ENCODE assay signal across 1 cellular context in the genomic region with DNA sequence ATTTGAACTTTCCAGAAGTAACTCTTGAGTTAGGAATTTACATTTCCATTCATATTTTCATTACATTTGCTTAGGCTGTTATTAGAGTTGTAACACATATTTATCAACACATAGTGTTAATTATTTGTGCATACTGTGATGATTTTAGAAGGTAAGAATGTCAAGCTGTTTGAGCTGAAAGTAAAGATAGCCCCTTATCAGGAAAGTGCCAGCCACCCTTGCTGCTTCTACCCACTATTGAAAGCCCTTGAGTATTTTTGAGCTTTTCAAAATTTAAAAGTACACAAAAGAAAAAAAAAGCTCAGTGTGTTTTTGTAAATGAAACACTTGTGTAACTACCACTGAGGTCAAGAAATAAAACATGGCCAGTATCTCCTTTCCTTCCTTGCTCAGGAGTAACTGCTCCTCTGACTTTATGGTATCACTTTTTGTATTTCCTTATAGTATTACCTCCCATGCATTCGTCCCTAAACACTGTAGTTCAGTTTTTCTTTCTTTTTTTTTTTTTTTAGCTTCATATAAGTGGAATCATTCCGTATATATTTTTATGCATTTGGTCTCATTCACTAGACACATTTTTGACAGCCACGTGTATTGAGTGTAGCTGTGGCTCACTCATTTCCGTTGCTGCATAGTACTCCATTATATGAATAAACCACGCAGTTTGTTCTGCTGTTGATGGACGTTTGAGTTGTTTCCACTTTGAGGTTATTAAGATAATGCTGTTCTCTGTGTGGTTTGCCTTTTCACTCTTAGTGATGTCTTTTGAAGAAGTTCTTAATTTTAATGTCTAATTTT.
A peak's percentile ranks its signal among the peaks of the same experiment; 100 is the strongest.
TF ChIP-seq lines count a peak whose summit lies in the region.

No MANE protein-coding gene starts in this region.

TF ChIP-seq in K562, 482 proteins besides CTCF, POLR2A, EP300 and RAD21 (continued from another document and continues in another):
- TF ChIP-seq GTF3C2 (IDR thresholded peaks at IDR 0.05; ENCODE audit: borderline replicate concordance, extremely low read depth, insufficient read length) (no peak), TFAM (CRISPR knock-in tag; conservative IDR thresholded peaks at IDR 0.05) (no peak), ZNF445 (CRISPR knock-in tag; IDR thresholded peaks at IDR 0.05; ENCODE audit: low read depth) (no peak), NBN (IDR thresholded peaks at IDR 0.05; ENCODE audit: low read depth) (no peak), FOSL1 (tag; conservative IDR thresholded peaks at IDR 0.05) (0 out of 2 replicates have a peak, but pooled peaks have one; percentile 31), RB1 (IDR thresholded peaks at IDR 0.05; ENCODE audit: low read depth) (no peak), HDAC2 (IDR thresholded peaks at IDR 0.05) (0 out of 2 replicates have a peak, but pooled peaks have one; percentile 43), ARID3B (CRISPR knock-in tag; IDR thresholded peaks at IDR 0.05; ENCODE audit: borderline replicate concordance) (no peak), MAFG (tag; conservative IDR thresholded peaks at IDR 0.05) (no peak), ZFX (CRISPR knock-in tag; IDR thresholded peaks at IDR 0.05) (no peak), TCF3 (CRISPR knock-in tag; IDR thresholded peaks at IDR 0.05) (peak; percentile 82), FOXA3 (CRISPR knock-in tag; conservative IDR thresholded peaks at IDR 0.05 in 1 of 2, IDR thresholded peaks at IDR 0.05 in 1 of 2) (no peak), HNRNPL (IDR thresholded peaks at IDR 0.05; ENCODE audit: low read depth, low read length) (no peak), ZSCAN29 (IDR thresholded peaks at IDR 0.05) (peak; percentile 39; the same call in 1 of the 2 replicates), FOXM1 (IDR thresholded peaks at IDR 0.05; ENCODE audit: low read depth) (peak; percentile 92), FOXM1 (CRISPR knock-in tag; IDR thresholded peaks at IDR 0.05; ENCODE audit: low read depth) (no peak), TEAD1 (CRISPR knock-in tag; IDR thresholded peaks at IDR 0.05) (peak in 1 of 2 experiments; percentile 51; a peak in 1 of 4 replicates), RCOR1 (IDR thresholded peaks at IDR 0.05; ENCODE audit: borderline replicate concordance in 1 of 2, low read depth in 2 of 2, low read length in 2 of 2) (0 out of 4 replicates have a peak, but pooled peaks of 1 of the 2 experiments have one; percentile 20), SMARCE1 (IDR thresholded peaks at IDR 0.05) (peak; percentile 75), CC2D1A (IDR thresholded peaks at IDR 0.05) (peak; percentile 33; the same call in 1 of the 2 replicates), ZNF23 (CRISPR knock-in tag; IDR thresholded peaks at IDR 0.05) (no peak), CAMTA2 (CRISPR knock-in tag; conservative IDR thresholded peaks at IDR 0.05) (no peak), ZNF830 (CRISPR knock-in tag; IDR thresholded peaks at IDR 0.05) (no peak), ZFP36 (IDR thresholded peaks at IDR 0.05; ENCODE audit: low read depth, low read length, partially characterized antibody) (no peak), MAFF (IDR thresholded peaks at IDR 0.05; ENCODE audit: low read length) (no peak), ZNF764 (CRISPR knock-in tag; IDR thresholded peaks at IDR 0.05; ENCODE audit: low read depth) (no peak), BCOR (IDR thresholded peaks at IDR 0.05) (peak; percentile 82), HMGXB4 (CRISPR knock-in tag; IDR thresholded peaks at IDR 0.05) (no peak), PHF8 (IDR thresholded peaks at IDR 0.05; ENCODE audit: borderline replicate concordance, low read length) (no peak), LCOR (CRISPR knock-in tag; IDR thresholded peaks at IDR 0.05) (no peak), ZNF121 (CRISPR knock-in tag; conservative IDR thresholded peaks at IDR 0.05) (no peak), ZNF274 (IDR thresholded peaks at IDR 0.05; ENCODE audit: borderline replicate concordance, low read depth, low read length) (no peak), ZNF354B (CRISPR knock-in tag; IDR thresholded peaks at IDR 0.05) (no peak), JUND (IDR thresholded peaks at IDR 0.05; ENCODE audit: borderline replicate concordance, low read depth, low read length) (peak; percentile 67; the same call in 1 of the 2 replicates), JUND (tag; IDR thresholded peaks at IDR 0.05; ENCODE audit: borderline replicate concordance, low read depth, low read length) (peak; percentile 70; the same call in 1 of the 3 replicates)
- TF ChIP-seq, protein P1, sequence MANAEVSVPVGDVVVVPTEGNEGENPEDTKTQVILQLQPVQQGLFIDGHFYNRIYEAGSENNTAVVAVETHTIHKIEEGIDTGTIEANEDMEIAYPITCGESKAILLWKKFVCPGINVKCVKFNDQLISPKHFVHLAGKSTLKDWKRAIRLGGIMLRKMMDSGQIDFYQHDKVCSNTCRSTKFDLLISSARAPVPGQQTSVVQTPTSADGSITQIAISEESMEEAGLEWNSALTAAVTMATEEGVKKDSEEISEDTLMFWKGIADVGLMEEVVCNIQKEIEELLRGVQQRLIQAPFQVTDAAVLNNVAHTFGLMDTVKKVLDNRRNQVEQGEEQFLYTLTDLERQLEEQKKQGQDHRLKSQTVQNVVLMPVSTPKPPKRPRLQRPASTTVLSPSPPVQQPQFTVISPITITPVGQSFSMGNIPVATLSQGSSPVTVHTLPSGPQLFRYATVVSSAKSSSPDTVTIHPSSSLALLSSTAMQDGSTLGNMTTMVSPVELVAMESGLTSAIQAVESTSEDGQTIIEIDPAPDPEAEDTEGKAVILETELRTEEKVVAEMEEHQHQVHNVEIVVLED (CRISPR knock-in tag; IDR thresholded peaks at IDR 0.05) = no peak
- TF ChIP-seq, protein P2, sequence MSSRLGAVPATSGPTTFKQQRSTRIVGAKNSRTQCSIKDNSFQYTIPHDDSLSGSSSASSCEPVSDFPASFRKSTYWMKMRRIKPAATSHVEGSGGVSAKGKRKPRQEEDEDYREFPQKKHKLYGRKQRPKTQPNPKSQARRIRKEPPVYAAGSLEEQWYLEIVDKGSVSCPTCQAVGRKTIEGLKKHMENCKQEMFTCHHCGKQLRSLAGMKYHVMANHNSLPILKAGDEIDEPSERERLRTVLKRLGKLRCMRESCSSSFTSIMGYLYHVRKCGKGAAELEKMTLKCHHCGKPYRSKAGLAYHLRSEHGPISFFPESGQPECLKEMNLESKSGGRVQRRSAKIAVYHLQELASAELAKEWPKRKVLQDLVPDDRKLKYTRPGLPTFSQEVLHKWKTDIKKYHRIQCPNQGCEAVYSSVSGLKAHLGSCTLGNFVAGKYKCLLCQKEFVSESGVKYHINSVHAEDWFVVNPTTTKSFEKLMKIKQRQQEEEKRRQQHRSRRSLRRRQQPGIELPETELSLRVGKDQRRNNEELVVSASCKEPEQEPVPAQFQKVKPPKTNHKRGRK (tag; IDR thresholded peaks at IDR 0.05) = no peak
- TF ChIP-seq, protein P3, sequence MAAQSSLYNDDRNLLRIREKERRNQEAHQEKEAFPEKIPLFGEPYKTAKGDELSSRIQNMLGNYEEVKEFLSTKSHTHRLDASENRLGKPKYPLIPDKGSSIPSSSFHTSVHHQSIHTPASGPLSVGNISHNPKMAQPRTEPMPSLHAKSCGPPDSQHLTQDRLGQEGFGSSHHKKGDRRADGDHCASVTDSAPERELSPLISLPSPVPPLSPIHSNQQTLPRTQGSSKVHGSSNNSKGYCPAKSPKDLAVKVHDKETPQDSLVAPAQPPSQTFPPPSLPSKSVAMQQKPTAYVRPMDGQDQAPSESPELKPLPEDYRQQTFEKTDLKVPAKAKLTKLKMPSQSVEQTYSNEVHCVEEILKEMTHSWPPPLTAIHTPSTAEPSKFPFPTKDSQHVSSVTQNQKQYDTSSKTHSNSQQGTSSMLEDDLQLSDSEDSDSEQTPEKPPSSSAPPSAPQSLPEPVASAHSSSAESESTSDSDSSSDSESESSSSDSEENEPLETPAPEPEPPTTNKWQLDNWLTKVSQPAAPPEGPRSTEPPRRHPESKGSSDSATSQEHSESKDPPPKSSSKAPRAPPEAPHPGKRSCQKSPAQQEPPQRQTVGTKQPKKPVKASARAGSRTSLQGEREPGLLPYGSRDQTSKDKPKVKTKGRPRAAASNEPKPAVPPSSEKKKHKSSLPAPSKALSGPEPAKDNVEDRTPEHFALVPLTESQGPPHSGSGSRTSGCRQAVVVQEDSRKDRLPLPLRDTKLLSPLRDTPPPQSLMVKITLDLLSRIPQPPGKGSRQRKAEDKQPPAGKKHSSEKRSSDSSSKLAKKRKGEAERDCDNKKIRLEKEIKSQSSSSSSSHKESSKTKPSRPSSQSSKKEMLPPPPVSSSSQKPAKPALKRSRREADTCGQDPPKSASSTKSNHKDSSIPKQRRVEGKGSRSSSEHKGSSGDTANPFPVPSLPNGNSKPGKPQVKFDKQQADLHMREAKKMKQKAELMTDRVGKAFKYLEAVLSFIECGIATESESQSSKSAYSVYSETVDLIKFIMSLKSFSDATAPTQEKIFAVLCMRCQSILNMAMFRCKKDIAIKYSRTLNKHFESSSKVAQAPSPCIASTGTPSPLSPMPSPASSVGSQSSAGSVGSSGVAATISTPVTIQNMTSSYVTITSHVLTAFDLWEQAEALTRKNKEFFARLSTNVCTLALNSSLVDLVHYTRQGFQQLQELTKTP (IDR thresholded peaks at IDR 0.05; ENCODE audit: low read depth in 1 of 2, partially characterized antibody in 2 of 2) = no peak
- TF ChIP-seq, protein P4, sequence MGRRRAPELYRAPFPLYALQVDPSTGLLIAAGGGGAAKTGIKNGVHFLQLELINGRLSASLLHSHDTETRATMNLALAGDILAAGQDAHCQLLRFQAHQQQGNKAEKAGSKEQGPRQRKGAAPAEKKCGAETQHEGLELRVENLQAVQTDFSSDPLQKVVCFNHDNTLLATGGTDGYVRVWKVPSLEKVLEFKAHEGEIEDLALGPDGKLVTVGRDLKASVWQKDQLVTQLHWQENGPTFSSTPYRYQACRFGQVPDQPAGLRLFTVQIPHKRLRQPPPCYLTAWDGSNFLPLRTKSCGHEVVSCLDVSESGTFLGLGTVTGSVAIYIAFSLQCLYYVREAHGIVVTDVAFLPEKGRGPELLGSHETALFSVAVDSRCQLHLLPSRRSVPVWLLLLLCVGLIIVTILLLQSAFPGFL (CRISPR knock-in tag; IDR thresholded peaks at IDR 0.05) = no peak
- TF ChIP-seq, protein P5, sequence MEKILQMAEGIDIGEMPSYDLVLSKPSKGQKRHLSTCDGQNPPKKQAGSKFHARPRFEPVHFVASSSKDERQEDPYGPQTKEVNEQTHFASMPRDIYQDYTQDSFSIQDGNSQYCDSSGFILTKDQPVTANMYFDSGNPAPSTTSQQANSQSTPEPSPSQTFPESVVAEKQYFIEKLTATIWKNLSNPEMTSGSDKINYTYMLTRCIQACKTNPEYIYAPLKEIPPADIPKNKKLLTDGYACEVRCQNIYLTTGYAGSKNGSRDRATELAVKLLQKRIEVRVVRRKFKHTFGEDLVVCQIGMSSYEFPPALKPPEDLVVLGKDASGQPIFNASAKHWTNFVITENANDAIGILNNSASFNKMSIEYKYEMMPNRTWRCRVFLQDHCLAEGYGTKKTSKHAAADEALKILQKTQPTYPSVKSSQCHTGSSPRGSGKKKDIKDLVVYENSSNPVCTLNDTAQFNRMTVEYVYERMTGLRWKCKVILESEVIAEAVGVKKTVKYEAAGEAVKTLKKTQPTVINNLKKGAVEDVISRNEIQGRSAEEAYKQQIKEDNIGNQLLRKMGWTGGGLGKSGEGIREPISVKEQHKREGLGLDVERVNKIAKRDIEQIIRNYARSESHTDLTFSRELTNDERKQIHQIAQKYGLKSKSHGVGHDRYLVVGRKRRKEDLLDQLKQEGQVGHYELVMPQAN (IDR thresholded peaks at IDR 0.05; ENCODE audit: borderline replicate concordance) = peak; percentile 59
